ENCODE assay signal across 1 cellular context in genomic region chr13:26280295-26280694, GRCh38.
TF ChIP-seq lines count a peak whose summit lies in the region.

No MANE protein-coding gene starts in this region.

TF ChIP-seq in SK-N-SH, 30 proteins besides CTCF, POLR2A, EP300 and RAD21:
- TF ChIP-seq FOSL2 (IDR thresholded peaks at IDR 0.05; ENCODE audit: borderline replicate concordance, low read depth), result peak; percentile 55; the same call in 1 of the 2 replicates
- TF ChIP-seq TEAD4 (IDR thresholded peaks at IDR 0.05; ENCODE audit: borderline replicate concordance, insufficient read depth), result peak; percentile 54; the same call in 1 of the 2 replicates
- TF ChIP-seq NFIC (IDR thresholded peaks at IDR 0.05; ENCODE audit: borderline replicate concordance), result peak; percentile 21
- no peak for TF ChIP-seq SMC3 (IDR thresholded peaks at IDR 0.05; ENCODE audit: low read depth, low read length)
- TF ChIP-seq JUND (IDR thresholded peaks at IDR 0.05), result peak; percentile 62
- TF ChIP-seq PBX3 (IDR thresholded peaks at IDR 0.05), result peak; percentile 63
- TF ChIP-seq TCF12 (IDR thresholded peaks at IDR 0.05), result peak; percentile 66
- TF ChIP-seq RXRA (IDR thresholded peaks at IDR 0.05; ENCODE audit: borderline replicate concordance, low read depth), result peak; percentile 64; the same call in 1 of the 2 replicates
- TF ChIP-seq MEF2A (IDR thresholded peaks at IDR 0.05; ENCODE audit: borderline replicate concordance, low read depth), result no peak
- 0 out of 2 replicates have a peak, but pooled peaks have one; percentile 19 for TF ChIP-seq FOXM1 (IDR thresholded peaks at IDR 0.05; ENCODE audit: low read depth)
